8 cellular contexts compared by ENCODE assay signal in the genomic region with DNA sequence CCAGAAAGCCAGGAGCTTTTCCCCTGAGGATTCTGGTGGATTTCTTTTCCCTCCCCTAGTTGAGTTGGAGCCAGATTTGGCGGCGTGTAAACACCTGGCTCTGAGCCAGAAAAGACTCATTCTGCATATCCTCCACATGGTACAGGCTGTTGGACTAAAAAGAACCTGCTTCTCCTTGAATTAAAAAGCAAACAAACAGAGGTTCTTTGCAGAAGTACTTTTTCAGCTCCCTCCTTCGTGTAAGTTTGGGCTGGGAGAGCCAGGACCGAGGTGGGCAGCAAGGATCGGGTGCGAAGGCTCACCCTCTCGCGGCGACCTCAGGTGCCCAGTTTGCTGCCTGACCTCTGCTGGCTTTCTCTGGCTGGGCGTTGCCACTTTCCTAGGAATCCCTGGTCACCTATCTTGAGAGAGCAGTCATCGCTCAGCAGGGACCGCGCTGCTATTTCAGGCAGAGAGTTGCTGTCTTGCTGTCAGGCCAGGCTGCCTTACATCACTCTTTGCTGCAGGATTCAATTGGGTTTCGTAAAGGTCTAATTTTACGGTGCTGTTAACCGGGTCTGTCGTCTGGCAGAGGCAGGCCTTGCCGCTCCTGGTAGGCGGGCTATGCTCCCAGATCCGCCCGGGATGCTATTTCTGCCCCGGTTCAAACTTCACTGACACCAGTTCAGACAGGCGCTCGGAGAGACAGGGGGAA. TPM values are rescaled to one million over a fixed set of nuclear protein-coding genes. Genes with fewer than 3 reads are reported as not detected.
DNase-seq lines count a peak whose midpoint lies in the region; ATAC-seq, FAIRE-seq and TF ChIP-seq lines count a peak whose summit lies in the region.

No MANE protein-coding gene starts in this region.

- H3K27ac ChIP-seq in K562 (ENCODE audit: extremely low read depth, low read depth, low read length) (no peak overlapping the region), suprapubic skin (peak overlapping the region; percentile 20)

- H3K4me1 ChIP-seq in K562 (replicated peaks in 1 of 2; ENCODE audit: control insufficient read depth in 2 of 2, insufficient read depth in 2 of 2, low read length in 2 of 2) (peaks cover 0 to 10% of the 10 kb centered on the region in 2 experiments; a peak in 3 of 5 replicates), suprapubic skin (peaks cover 29% of the 10 kb centered on the region)

- no peaks in the 10 kb centered on the region for H3K9me3 Mint-ChIP-seq in activated naive CD4-positive, alpha-beta T cell treated with anti-CD3 and anti-CD28 coated beads, Interleukin-2, amount 10 ng/mL, durations not matched to agents 7 days and 5 days

- 0 out of 2 replicates have a peak overlapping the region, but pooled peaks have one; percentile 16 for H2AFZ ChIP-seq in K562 (ENCODE audit: low read depth, low read length)

- WGBS in K562 (ENCODE audit: insufficient coverage, low coverage, missing lambda C conversion rate) = 12% methylated on average over 23 of the region's 24 CpGs
- 12% methylated on average over 17 of the region's 24 CpGs for WGBS in suprapubic skin

- H3K4me3 ChIP-seq in K562 (no peak overlapping the region), suprapubic skin (peak overlapping the region; percentile 54)

- peak; percentile 72 for DNase-seq in AG08395 (ENCODE audit: low spot score)
- peak; percentile 76 to 91 (median 77) for DNase-seq in NCI-H1417 (lab: John Stamatoyannopoulos, UW)
- peak in 2 of 4 experiments; percentile 11 to 29 for DNase-seq in K562 (ENCODE audit: extremely low read depth in 1 of 4, low spot score in 3 of 4)
- peak; percentile 22 for DNase-seq in iPS-NIHi11 (ENCODE audit: low spot score)
- DNase-seq in suprapubic skin (ENCODE audit: low spot score in 2 of 2) = peak; percentile 72 to 84
- no peak for DNase-seq in activated naive CD4-positive, alpha-beta T cell treated with anti-CD3 and anti-CD28 coated beads, Interleukin-2, amount 10 ng/mL, durations not matched to agents 7 days and 5 days

- TF ChIP-seq CTCF in K562 (IDR thresholded peaks at IDR 0.05 in 2 of 3, conservative IDR thresholded peaks at IDR 0.05 in 1 of 3; ENCODE audit: insufficient read depth in 2 of 3, low read depth in 1 of 3, low read length in 3 of 3) (no peak), suprapubic skin (IDR thresholded peaks at IDR 0.05) (no peak)

- intact Hi-C loops in K562 (cut with micrococcal nuclease) = no loop called here

- H3K4me3 Mint-ChIP-seq in activated naive CD4-positive, alpha-beta T cell treated with anti-CD3 and anti-CD28 coated beads, Interleukin-2, amount 10 ng/mL, durations not matched to agents 7 days and 5 days = no peak overlapping the region

- no peak for TF ChIP-seq RAD21 in K562 (CRISPR knock-in tag; conservative IDR thresholded peaks at IDR 0.05 in 1 of 2, IDR thresholded peaks at IDR 0.05 in 1 of 2)

- CTCF ChIA-PET in K562 (lab: Yijun Ruan, JAX; ENCODE audit: low intra/inter-chr PET ratio) = no interaction called here
- CTCF ChIA-PET in activated naive CD4-positive, alpha-beta T cell treated with anti-CD3 and anti-CD28 coated beads, Interleukin-2, amount 10 ng/mL, durations not matched to agents 7 days and 5 days (lab: Charles Lee) = no interaction called here

- H3K9me1 ChIP-seq in K562 (ENCODE audit: control insufficient read depth, insufficient read depth, low read length) = no peaks in the 10 kb centered on the region

- H3K79me2 ChIP-seq in K562 (ENCODE audit: control insufficient read depth, insufficient read depth, low read length) = no peaks in the 10 kb centered on the region

- no peak for TF ChIP-seq POLR2A in K562 (conservative IDR thresholded peaks at IDR 0.05)
- no peak for TF ChIP-seq POLR2A in suprapubic skin (IDR thresholded peaks at IDR 0.05)

- no peaks in the 10 kb centered on the region for H3K9me3 ChIP-seq in K562 (replicated peaks; ENCODE audit: control insufficient read depth, insufficient read depth, low read depth, low read length)
- H3K9me3 ChIP-seq in suprapubic skin = no peaks in the 10 kb centered on the region

- no peaks in the 10 kb centered on the region for H3K36me3 Mint-ChIP-seq in activated naive CD4-positive, alpha-beta T cell treated with anti-CD3 and anti-CD28 coated beads, Interleukin-2, amount 10 ng/mL, durations not matched to agents 7 days and 5 days

- H3K4me1 Mint-ChIP-seq in activated naive CD4-positive, alpha-beta T cell treated with anti-CD3 and anti-CD28 coated beads, Interleukin-2, amount 10 ng/mL, durations not matched to agents 7 days and 5 days = peaks cover 6% of the 10 kb centered on the region

- H3K4me2 ChIP-seq in K562 (ENCODE audit: insufficient read depth, low read length) = peak overlapping the region; percentile 32; the same call in 1 of the 2 replicates

- no peaks in the 10 kb centered on the region for H4K20me1 ChIP-seq in K562 (replicated peaks; ENCODE audit: control insufficient read depth, insufficient read depth, low read length)

- H3K27ac Mint-ChIP-seq in activated naive CD4-positive, alpha-beta T cell treated with anti-CD3 and anti-CD28 coated beads, Interleukin-2, amount 10 ng/mL, durations not matched to agents 7 days and 5 days = no peak overlapping the region

- H3K9ac ChIP-seq in K562 (ENCODE audit: insufficient read depth in 1 of 2, low read depth in 2 of 2, low read length in 2 of 2) = peak overlapping the region in 1 of 2 experiments; percentile 80; a peak in 2 of 4 replicates

- FAIRE-seq in K562 (lab: Jason Lieb, UNC) = no peak

- peaks cover 7 to 27% of the 10 kb centered on the region in 2 experiments; a peak in 4 of 5 replicates for H3K27me3 ChIP-seq in K562 (ENCODE audit: control insufficient read depth in 2 of 2, insufficient read depth in 2 of 2, low read length in 2 of 2)
- H3K27me3 ChIP-seq in suprapubic skin = peaks cover 36% of the 10 kb centered on the region

- in situ Hi-C loops in K562 (cut with MboI) = loop anchor here (10.0 kb wide), 1 partner anchor 338 kb away; no protein-coding TSS in a partner anchor

- POLR2A ChIA-PET in K562 (lab: Yijun Ruan, JAX) = interaction anchor here (0.6 kb wide), 2 partner anchors 42 to 295 kb away, joined by 3 read pairs; no protein-coding TSS in a partner anchor

- H3K36me3 ChIP-seq in K562 (ENCODE audit: control insufficient read depth, insufficient read depth, low read length) (no peaks in the 10 kb centered on the region), suprapubic skin (no peaks in the 10 kb centered on the region)

- H3K27me3 Mint-ChIP-seq in activated naive CD4-positive, alpha-beta T cell treated with anti-CD3 and anti-CD28 coated beads, Interleukin-2, amount 10 ng/mL, durations not matched to agents 7 days and 5 days = peaks cover 82% of the 10 kb centered on the region

- TF ChIP-seq EP300 in K562 (IDR thresholded peaks at IDR 0.05; ENCODE audit: low read length) = peak; percentile 49
- no peak for TF ChIP-seq EP300 in suprapubic skin (IDR thresholded peaks at IDR 0.05)

- no TSS peak for BruUV-seq in K562 (replicated peaks; lab: Mats Ljungman, UMichigan)

- ATAC-seq in K562 (peak; percentile 74), HG03025 (IDR thresholded peaks at IDR 0.05; ENCODE audit: low FRiP score, unreplicated experiment) (no peak), GM21576 (IDR thresholded peaks at IDR 0.05; ENCODE audit: unreplicated experiment) (no peak)

TF ChIP-seq in K562, 482 proteins besides CTCF, POLR2A, EP300 and RAD21 (continues in another document):
- no peak for TF ChIP-seq HSF4 (CRISPR knock-in tag; IDR thresholded peaks at IDR 0.05; ENCODE audit: borderline replicate concordance)
- TF ChIP-seq TARDBP (IDR thresholded peaks at IDR 0.05) = no peak
- no peak for TF ChIP-seq CBX3 (IDR thresholded peaks at IDR 0.05; ENCODE audit: borderline replicate concordance in 1 of 2, low read length in 2 of 2)
- no peak for TF ChIP-seq SRSF3 (IDR thresholded peaks at IDR 0.05; ENCODE audit: insufficient read depth, low read length)
- no peak for TF ChIP-seq MAFG (tag; conservative IDR thresholded peaks at IDR 0.05)
- no peak for TF ChIP-seq ZNF668 (CRISPR knock-in tag; IDR thresholded peaks at IDR 0.05)
- TF ChIP-seq NFIX (CRISPR knock-in tag; IDR thresholded peaks at IDR 0.05; ENCODE audit: low read depth) = peak; percentile 71
- TF ChIP-seq ZNF395 (CRISPR knock-in tag; IDR thresholded peaks at IDR 0.05) = no peak
- TF ChIP-seq POLR3G (IDR thresholded peaks at IDR 0.05; ENCODE audit: extremely low read depth, insufficient read length, insufficient replicate concordance) = no peak
- peak; percentile 67 for TF ChIP-seq L3MBTL2 (IDR thresholded peaks at IDR 0.05)
- TF ChIP-seq NR4A1 (CRISPR knock-in tag; IDR thresholded peaks at IDR 0.05) = no peak
- no peak for TF ChIP-seq NR4A1 (tag; IDR thresholded peaks at IDR 0.05)

RNA-seq across cellular contexts. Expression of gene PAPPA, which starts 3.2 kb away (rescaled TPM):
- total RNA-seq in K562 (2011; cell fraction: chromatin; rRNA removed; ENCODE audit: low replicate concordance) = 0.09 and 0.12 TPM in 2 replicates
- under 0.01 TPM in 2 replicates for total RNA-seq in K562 (2011; cell fraction: nucleolus; rRNA removed)
- total RNA-seq in K562 (2011; cell fraction: nucleoplasm; rRNA removed) = 0.08 and 0.15 TPM in 2 replicates
- total RNA-seq in K562 (2014; rRNA removed) = 0.09 and 0.12 TPM in 2 replicates
- total RNA-seq in K562 (2014; rRNA removed; fragmentation: Illumina TruSeq; extraction: Trizol) = 0.16 and 0.18 TPM in 2 replicates
- total RNA-seq in K562 (2015; rRNA removed; fragmentation: Illumina TruSeq; extraction: Trizol) = 0.14 and 0.19 TPM in 2 replicates
- 0.13 and 0.20 TPM in 2 replicates for total RNA-seq in K562 (2021)
- polyA plus RNA-seq in K562 (2011; rRNA removed) = 0.05 and 0.06 TPM in 2 replicates
- polyA plus RNA-seq in K562 (2011; cell fraction: cytosol; rRNA removed) = under 0.01 and 0.01 TPM in 2 replicates
- polyA plus RNA-seq in K562 (2011; cell fraction: nucleus; rRNA removed) = 0.04 and 0.09 TPM in 2 replicates
- polyA plus RNA-seq in K562 (2012) = 0.17 and 0.36 TPM in 2 replicates
- polyA plus RNA-seq in K562 (2014; fragmentation: Illumina TruSeq; extraction: Trizol) = 0.12 and 0.16 TPM in 2 replicates
- polyA plus RNA-seq in K562 (2014; fragmentation: Nextera tagmentation; extraction: Ambion mirVana) = under 1 TPM; 0.10 to 0.11 TPM
- 0.11 and 0.23 TPM in 2 replicates for polyA plus RNA-seq in K562 (2014; rRNA removed)
- 0.03 and 0.07 TPM in 2 replicates for polyA minus RNA-seq in K562 (2011; rRNA and poly(A)+ RNA removed)
- 0.10 TPM in 1 of 2 replicates, not detected in the other for polyA minus RNA-seq in K562 (2011; cell fraction: cytosol; rRNA and poly(A)+ RNA removed)
- polyA minus RNA-seq in K562 (2011; cell fraction: nucleus; rRNA and poly(A)+ RNA removed) = 0.13 and 0.44 TPM in 2 replicates
- total RNA-seq in suprapubic skin = 1 to 10 TPM in 3 of 4 donors, under 1 TPM in 1; 0.53 to 2.3 (median 1.4) TPM
